Comparison of ENCODE assay signal across 25 cellular contexts in genomic region chr4:47551682-47552081, GRCh38.
DNase-seq lines count a peak whose midpoint lies in the region; ATAC-seq, FAIRE-seq and TF ChIP-seq lines count a peak whose summit lies in the region.
"Had no signal": no experiment of that assay in that cellular context is flagged by ENCODE, and none has a peak within 500 bp of the region (broad histone marks: within the 10 kb centered on the region; RNA-seq: fewer than 3 reads in every experiment).

No MANE protein-coding gene starts in this region.

- no peaks in the 10 kb centered on the region for H3K79me2 ChIP-seq in astrocyte (ENCODE audit: insufficient read depth, low read length)
- H3K79me2 ChIP-seq in keratinocyte (ENCODE audit: control insufficient read depth, insufficient read depth, low read length) = no peaks in the 10 kb centered on the region

- no peak for ATAC-seq in GM18502 (IDR thresholded peaks at IDR 0.05; ENCODE audit: poor library complexity, unreplicated experiment)
- no peak for ATAC-seq in GM21723 (IDR thresholded peaks at IDR 0.05; ENCODE audit: unreplicated experiment)
- ATAC-seq: activated CD4-positive, alpha-beta T cell treated with anti-CD3 and anti-CD28 coated beads for 36 hours; lower lobe of right lung; Panc1 had no signal

- peak; percentile 19 for DNase-seq in Daoy (ENCODE audit: low read depth)
- peak; percentile 73 for DNase-seq in M059J (ENCODE audit: low read depth)
- peak; percentile 81 for DNase-seq in astrocyte (ENCODE audit: low read depth)
- DNase-seq in keratinocyte (ENCODE audit: low read depth, low spot score) = no peak
- DNase-seq in NCI-H1930 (lab: John Stamatoyannopoulos, UW) = no peak
- no peak for DNase-seq in midbrain (lab: John Stamatoyannopoulos, UW)
- DNase-seq: activated CD4-positive, alpha-beta T cell treated with anti-CD3 and anti-CD28 coated beads for 36 hours; activated T-cell treated with anti-CD3 and anti-CD28 coated beads, Interleukin-2, amount 50 U/mL, for 24 hours; cortex of kidney; kidney; lower lobe of right lung; NCI-H1105 treated with DMSO at 0.1 percent for 48 hours; NCI-H2081 treated with DMSO at 0.1 percent for 48 hours; NCI-H446; posterior cingulate gyrus had no signal

- H3K9me3 Mint-ChIP-seq in astrocyte (ENCODE audit: unreplicated experiment) = no peaks in the 10 kb centered on the region
- H3K9me3 Mint-ChIP-seq: activated T-cell treated with anti-CD3 and anti-CD28 coated beads, Interleukin-2, amount 50 U/mL, for 24 hours; IgD-negative memory B cell; T-helper 1 cell treated with Interleukin-12 subunit alpha and Interleukin-12 subunit beta and Interleukin-4 antibody, amounts not matched to agents 30 μg/mL and 1 μg/mL, for 36 hours had no signal

- no peak overlapping the region for H3K4me3 Mint-ChIP-seq in astrocyte (ENCODE audit: unreplicated experiment)
- H3K4me3 Mint-ChIP-seq: activated CD4-positive, alpha-beta T cell treated with anti-CD3 and anti-CD28 coated beads for 36 hours; activated T-cell treated with anti-CD3 and anti-CD28 coated beads, Interleukin-2, amount 50 U/mL, for 24 hours; IgD-negative memory B cell; neural crest cell; T-helper 1 cell treated with Interleukin-12 subunit alpha and Interleukin-12 subunit beta and Interleukin-4 antibody, amounts not matched to agents 30 μg/mL and 1 μg/mL, for 36 hours had no signal

- H3K27me3 Mint-ChIP-seq in astrocyte (ENCODE audit: low read depth, unreplicated experiment) = no peaks in the 10 kb centered on the region
- H3K27me3 Mint-ChIP-seq: activated CD4-positive, alpha-beta T cell treated with anti-CD3 and anti-CD28 coated beads for 36 hours; activated T-cell treated with anti-CD3 and anti-CD28 coated beads, Interleukin-2, amount 50 U/mL, for 24 hours; IgD-negative memory B cell had no signal

- H4K20me1 ChIP-seq in astrocyte (ENCODE audit: insufficient read depth, low read length) = no peaks in the 10 kb centered on the region
- H4K20me1 ChIP-seq in keratinocyte (ENCODE audit: control insufficient read depth, extremely low read depth, insufficient read depth, low read length) = no peaks in the 10 kb centered on the region

- H3K9ac ChIP-seq in astrocyte (ENCODE audit: low read length) (peak overlapping the region; percentile 48), keratinocyte (ENCODE audit: control insufficient read depth, extremely low read depth, insufficient read depth, low read length) (no peak overlapping the region)

- TF ChIP-seq CTCF in astrocyte (IDR thresholded peaks at IDR 0.05; ENCODE audit: insufficient read depth, low read depth, low read length) (no peak), keratinocyte (optimal IDR thresholded peaks at IDR 0.05 in 1 of 3, IDR thresholded peaks at IDR 0.05 in 1 of 3, conservative IDR thresholded peaks at IDR 0.05 in 1 of 3; ENCODE audit: extremely low read depth in 1 of 3, insufficient read depth in 2 of 3, low read length in 3 of 3) (no peak)

- no peak overlapping the region for H3K27ac Mint-ChIP-seq in astrocyte (ENCODE audit: unreplicated experiment)
- H3K27ac Mint-ChIP-seq: activated CD4-positive, alpha-beta T cell treated with anti-CD3 and anti-CD28 coated beads for 36 hours; activated T-cell treated with anti-CD3 and anti-CD28 coated beads, Interleukin-2, amount 50 U/mL, for 24 hours; T-helper 1 cell treated with Interleukin-12 subunit alpha and Interleukin-12 subunit beta and Interleukin-4 antibody, amounts not matched to agents 30 μg/mL and 1 μg/mL, for 36 hours had no signal

- H3K9me1 ChIP-seq in keratinocyte (ENCODE audit: control insufficient read depth, extremely low read depth, insufficient read depth, low read length) = no peaks in the 10 kb centered on the region

- H2AFZ ChIP-seq in astrocyte (ENCODE audit: low read depth, low read length) (no peak overlapping the region), keratinocyte (ENCODE audit: control insufficient read depth, low read length) (no peak overlapping the region)

- H3K4me1 ChIP-seq in astrocyte (ENCODE audit: insufficient read depth, low read length) (peaks cover 15% of the 10 kb centered on the region), keratinocyte (ENCODE audit: control insufficient read depth, extremely low read depth, insufficient read depth, low read length) (peaks cover 53% of the 10 kb centered on the region)
- H3K4me1 ChIP-seq: lower lobe of right lung had no signal

- H3K4me1 Mint-ChIP-seq in astrocyte (ENCODE audit: low read depth, unreplicated experiment) = peaks cover 7% of the 10 kb centered on the region
- H3K4me1 Mint-ChIP-seq: activated CD4-positive, alpha-beta T cell treated with anti-CD3 and anti-CD28 coated beads for 36 hours had no signal

- H3K4me2 ChIP-seq in astrocyte (ENCODE audit: low read length) = peak overlapping the region; percentile 51
- H3K4me2 ChIP-seq in keratinocyte (ENCODE audit: control insufficient read depth, extremely low read depth, insufficient read depth, low read depth, low read length) = peak overlapping the region; percentile 9

- peaks cover 31% of the 10 kb centered on the region for H3K36me3 Mint-ChIP-seq in astrocyte (ENCODE audit: low read depth, unreplicated experiment)

- no peaks in the 10 kb centered on the region for H3K27me3 ChIP-seq in astrocyte (ENCODE audit: insufficient read depth, low read length)
- H3K27me3 ChIP-seq in keratinocyte (ENCODE audit: control insufficient read depth, extremely low read depth, insufficient read depth, low read length) = no peaks in the 10 kb centered on the region
- H3K27me3 ChIP-seq: cardiac muscle cell, tibial nerve had no signal

- dilution Hi-C loops in keratinocyte (cut with MboI; ENCODE audit: extremely low pct_ligation_motif_present, low sequenced_read_pairs) = no loop called here

- H3K36me3 ChIP-seq in astrocyte (ENCODE audit: insufficient read depth, low read length) (peaks cover 45% of the 10 kb centered on the region), keratinocyte (ENCODE audit: control insufficient read depth in 2 of 2, extremely low read depth in 1 of 2, insufficient read depth in 2 of 2, low read length in 2 of 2) (peaks cover 5 to 16% of the 10 kb centered on the region in 2 experiments)
- H3K36me3 ChIP-seq: cardiac muscle cell had no signal

- H3K4me3 ChIP-seq in astrocyte (ENCODE audit: insufficient read depth, low read depth, low read length) = no peak overlapping the region
- H3K4me3 ChIP-seq in keratinocyte (ENCODE audit: control insufficient read depth in 2 of 3, extremely low read depth in 1 of 3, insufficient read depth in 2 of 3, low read depth in 1 of 3, low read length in 3 of 3) = no peak overlapping the region
- H3K4me3 ChIP-seq: cardiac muscle cell, lower lobe of right lung, tibial nerve had no signal

- H3K9me3 ChIP-seq in astrocyte (ENCODE audit: insufficient read depth, low read depth, low read length) (no peaks in the 10 kb centered on the region), keratinocyte (ENCODE audit: control insufficient read depth, low read depth, low read length) (no peaks in the 10 kb centered on the region)
- H3K9me3 ChIP-seq: lower lobe of right lung, tibial nerve had no signal

- FAIRE-seq in astrocyte (lab: Jason Lieb, UNC) (peak; percentile 81), keratinocyte (lab: Jason Lieb, UNC) (peak; percentile 75)
- FAIRE-seq: G401.6, GM18507, kidney had no signal

- H3K27ac ChIP-seq in astrocyte (ENCODE audit: low read depth, low read length) (peak overlapping the region; percentile 80), keratinocyte (ENCODE audit: control insufficient read depth, insufficient read depth, low read length) (peak overlapping the region; percentile 24)
- H3K27ac ChIP-seq: cardiac muscle cell, lower lobe of right lung, tibial nerve had no signal

Comparison
In these comparisons a context has a peak if more than half of its experiments do, and no peak if none do; other contexts are left out.
1. DNase-seq: peak in Daoy (single experiment), M059J (single experiment) and astrocyte (single experiment); none in keratinocyte (single experiment), NCI-H1930 (0 of 2) and midbrain (single experiment).